In genomic region chr21:25370311-25370744, GRCh38 we compare ENCODE assay signal across 12 cellular contexts.
A peak's percentile ranks its signal among the peaks of the same experiment; 100 is the strongest.
DNase-seq lines count a peak whose midpoint lies in the region; ATAC-seq and TF ChIP-seq lines count a peak whose summit lies in the region.
"Had no signal": no experiment of that assay in that cellular context is flagged by ENCODE, and none has a peak within 500 bp of the region (broad histone marks: within the 10 kb centered on the region; RNA-seq: fewer than 3 reads in every experiment).

No MANE protein-coding gene starts in this region.

- H3K9ac ChIP-seq in SK-N-SH = peak overlapping the region; percentile 55; the same call in 1 of the 2 replicates

- H3K27ac ChIP-seq in SK-N-SH (ENCODE audit: low read depth in 2 of 2, low read length in 1 of 2) = peak overlapping the region; percentile 8 to 98; a peak in 3 of 4 replicates

- no peaks in the 10 kb centered on the region for H3K36me3 ChIP-seq in SK-N-SH (replicated peaks in 1 of 2; ENCODE audit: control insufficient read depth in 1 of 2, insufficient read depth in 2 of 2, low read length in 1 of 2)

- no peaks in the 10 kb centered on the region for H3K9me2 ChIP-seq in SK-N-SH

- CTCF ChIA-PET in SK-N-SH (lab: Yijun Ruan, JAX) = interaction anchor here (1.4 to 2.9 kb wide), 3 partner anchors 10 to 19 kb away, joined by 5 to 14 read pairs (median 5); no protein-coding TSS in a partner anchor

- peak overlapping the region; percentile 70; the same call in 1 of the 2 replicates for H3K4me2 ChIP-seq in SK-N-SH

- H3K9me3 Mint-ChIP-seq in stimulated activated naive CD8-positive, alpha-beta T cell treated with anti-CD3 and anti-CD28 coated beads, Interleukin-15, amount 100 ng/mL, for 72 hours = no peaks in the 10 kb centered on the region
- H3K9me3 Mint-ChIP-seq: CD8-positive, alpha-beta T cell had no signal

- peaks cover 34% of the 10 kb centered on the region for H3K27me3 Mint-ChIP-seq in stimulated activated naive CD8-positive, alpha-beta T cell treated with anti-CD3 and anti-CD28 coated beads, Interleukin-15, amount 100 ng/mL, for 72 hours

- H3K4me1 ChIP-seq in SK-N-SH (ENCODE audit: control insufficient read depth in 1 of 2, insufficient read depth in 2 of 2, low read depth in 1 of 2, low read length in 1 of 2) = peaks cover 4 to 29% of the 10 kb centered on the region in 2 experiments

- H3K27me3 ChIP-seq in SK-N-SH (ENCODE audit: insufficient read depth) = no peaks in the 10 kb centered on the region

- POLR2A ChIA-PET in SK-N-SH (lab: Yijun Ruan, JAX) = no interaction called here

- no peak for TF ChIP-seq CTCF in SK-N-SH (IDR thresholded peaks at IDR 0.05)
- no peak for TF ChIP-seq CTCF in fibroblast of villous mesenchyme (IDR thresholded peaks at IDR 0.05; ENCODE audit: insufficient read depth, low read depth, low read length)

- TF ChIP-seq EP300 in SK-N-SH (IDR thresholded peaks at IDR 0.05; ENCODE audit: borderline replicate concordance in 1 of 2, low read depth in 1 of 2, low read length in 1 of 2) = peak in 1 of 2 experiments; percentile 84; a peak in 2 of 4 replicates

- H3K27ac Mint-ChIP-seq in stimulated activated naive CD8-positive, alpha-beta T cell treated with anti-CD3 and anti-CD28 coated beads, Interleukin-15, amount 100 ng/mL, for 72 hours = no peak overlapping the region
- H3K27ac Mint-ChIP-seq: brain; CD8-positive, alpha-beta T cell had no signal

- H2AFZ ChIP-seq in SK-N-SH (ENCODE audit: low read depth) = no peak overlapping the region

- no peak overlapping the region for H3K4me3 Mint-ChIP-seq in stimulated activated naive CD8-positive, alpha-beta T cell treated with anti-CD3 and anti-CD28 coated beads, Interleukin-15, amount 100 ng/mL, for 72 hours
- H3K4me3 Mint-ChIP-seq: brain; CD8-positive, alpha-beta T cell had no signal

- peak; percentile 76 for ATAC-seq in stimulated activated naive CD8-positive, alpha-beta T cell treated with anti-CD3 and anti-CD28 coated beads, Interleukin-15, amount 100 ng/mL, for 72 hours
- ATAC-seq in HG02884 (IDR thresholded peaks at IDR 0.05; ENCODE audit: unreplicated experiment) (no peak), GM19351 (IDR thresholded peaks at IDR 0.05; ENCODE audit: unreplicated experiment) (no peak)
- ATAC-seq: CD8-positive, alpha-beta T cell had no signal

- no peaks in the 10 kb centered on the region for H4K20me1 ChIP-seq in SK-N-SH (ENCODE audit: insufficient read depth)

- TF ChIP-seq RAD21 in SK-N-SH (IDR thresholded peaks at IDR 0.05; ENCODE audit: low read length) = no peak

- H3K4me1 Mint-ChIP-seq in stimulated activated naive CD8-positive, alpha-beta T cell treated with anti-CD3 and anti-CD28 coated beads, Interleukin-15, amount 100 ng/mL, for 72 hours = no peaks in the 10 kb centered on the region
- H3K4me1 Mint-ChIP-seq: brain had no signal

- 6% methylated on average over 5 of the region's 6 CpGs for WGBS in SK-N-SH (ENCODE audit: low lambda C conversion rate)

- H3K79me2 ChIP-seq in SK-N-SH (ENCODE audit: insufficient read depth) = no peaks in the 10 kb centered on the region

- DNase-seq in activated naive CD4-positive, alpha-beta T cell treated with Interleukin-2 at 50 U/mL for 16 hours = peak; percentile 7
- DNase-seq in activated naive CD4-positive, alpha-beta T cell treated with anti-CD3 and anti-CD28 coated beads, Interleukin-2, amount 50 U/mL, for 16 hours = no peak
- DNase-seq in SK-N-SH (no peak), fibroblast of villous mesenchyme (ENCODE audit: low read depth) (peak; percentile 65), putamen (ENCODE audit: low spot score) (no peak)
- peak in 1 of 2 donors; percentile 15 for DNase-seq in stimulated activated naive CD8-positive, alpha-beta T cell treated with anti-CD3 and anti-CD28 coated beads, Interleukin-15, amount 100 ng/mL, for 72 hours
- DNase-seq: CD8-positive, alpha-beta T cell; left cardiac atrium; NCI-H1694 treated with DMSO at 0.1 percent for 48 hours had no signal

- H3K4me3 ChIP-seq in SK-N-SH (ENCODE audit: low read depth in 2 of 2, low read length in 1 of 2) (peak overlapping the region in 1 of 2 experiments; percentile 26; a peak in 2 of 4 replicates), fibroblast of villous mesenchyme (ENCODE audit: low read depth, low read length) (no peak overlapping the region)

- no peaks in the 10 kb centered on the region for H3K9me3 ChIP-seq in SK-N-SH

- H3F3A ChIP-seq in SK-N-SH (replicated peaks; ENCODE audit: insufficient read depth) = peaks cover 36% of the 10 kb centered on the region

TF ChIP-seq in SK-N-SH, 30 proteins besides CTCF, POLR2A, EP300 and RAD21 (continues in another document):
- TF ChIP-seq TCF12 (IDR thresholded peaks at IDR 0.05) (peak; percentile 82), POLR2AphosphoS5 (IDR thresholded peaks at IDR 0.05; ENCODE audit: low read depth, low read length) (no peak; the same call in 1 of the 2 replicates), TAF1 (IDR thresholded peaks at IDR 0.05; ENCODE audit: borderline replicate concordance, low read depth, low read length) (no peak), YY1 (IDR thresholded peaks at IDR 0.05; ENCODE audit: low read depth) (peak; percentile 29; the same call in 1 of the 2 replicates), MEF2A (IDR thresholded peaks at IDR 0.05; ENCODE audit: borderline replicate concordance, low read depth) (peak; percentile 12; the same call in 1 of the 2 replicates), FOXM1 (IDR thresholded peaks at IDR 0.05; ENCODE audit: low read depth) (peak; percentile 82; the same call in 1 of the 2 replicates), SMC3 (IDR thresholded peaks at IDR 0.05; ENCODE audit: low read depth, low read length) (no peak), JUND (IDR thresholded peaks at IDR 0.05) (peak; percentile 93), MAX (IDR thresholded peaks at IDR 0.05; ENCODE audit: low read depth) (peak; percentile 85), ELF1 (IDR thresholded peaks at IDR 0.05) (0 out of 2 replicates have a peak, but pooled peaks have one; percentile 7), REST (IDR thresholded peaks at IDR 0.05; ENCODE audit: low read depth, low read length) (no peak), FOXJ3 (CRISPR knock-in tag; IDR thresholded peaks at IDR 0.05) (no peak), USF1 (IDR thresholded peaks at IDR 0.05; ENCODE audit: borderline replicate concordance, low read depth) (no peak), CHD2 (IDR thresholded peaks at IDR 0.05; ENCODE audit: low read length, partially characterized antibody) (no peak), GABPA (IDR thresholded peaks at IDR 0.05; ENCODE audit: low read depth) (no peak), EZH2phosphoT487 (IDR thresholded peaks at IDR 0.05; ENCODE audit: borderline replicate concordance, low read depth) (no peak), TEAD4 (IDR thresholded peaks at IDR 0.05; ENCODE audit: borderline replicate concordance, insufficient read depth) (no peak), IRF3 (IDR thresholded peaks at IDR 0.05; ENCODE audit: low read depth, low read length) (no peak), MXI1 (IDR thresholded peaks at IDR 0.05; ENCODE audit: low read depth, low read length) (no peak), GATA2 (CRISPR knock-in tag; IDR thresholded peaks at IDR 0.05) (no peak), FOSL2 (IDR thresholded peaks at IDR 0.05; ENCODE audit: borderline replicate concordance, low read depth) (peak; percentile 97), SIN3A (IDR thresholded peaks at IDR 0.05; ENCODE audit: borderline replicate concordance, low read depth, low read length) (peak; percentile 13; the same call in 1 of the 2 replicates)

Comparison
In these comparisons a context has a peak if more than half of its experiments do, and no peak if none do; other contexts are left out.
1. DNase-seq: peak in activated naive CD4-positive, alpha-beta T cell treated with Interleukin-2 at 50 U/mL for 16 hours (single experiment) and fibroblast of villous mesenchyme (single experiment); none in activated naive CD4-positive, alpha-beta T cell treated with anti-CD3 and anti-CD28 coated beads, Interleukin-2, amount 50 U/mL, for 16 hours (single experiment), SK-N-SH (single experiment) and putamen (single experiment).